In the genomic region with DNA sequence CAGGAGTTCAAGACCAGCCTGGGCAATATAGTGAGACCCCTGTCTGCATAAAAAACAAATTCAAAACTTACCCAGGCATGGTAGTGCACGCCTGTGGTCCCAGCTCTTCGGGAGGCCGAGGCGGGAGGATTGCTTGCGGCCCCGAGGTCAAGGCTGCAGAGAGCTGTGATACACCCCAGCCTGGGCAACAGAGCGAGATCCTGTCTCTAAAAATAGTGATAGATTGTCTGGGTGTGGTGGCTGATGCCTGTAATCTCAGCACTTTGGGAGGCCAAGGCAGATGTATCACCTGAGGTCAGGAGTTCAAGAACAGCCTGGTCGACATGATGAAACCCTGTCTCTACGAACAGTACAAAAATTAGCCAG, we compare ENCODE assay signal across 20 cellular contexts. TPM values are rescaled to one million over a fixed set of nuclear protein-coding genes. Genes with fewer than 3 reads are reported as not detected.
DNase-seq lines count a peak whose midpoint lies in the region; ATAC-seq and TF ChIP-seq lines count a peak whose summit lies in the region.
"Had no signal": no experiment of that assay in that cellular context is flagged by ENCODE, and none has a peak within 500 bp of the region (broad histone marks: within the 10 kb centered on the region; RNA-seq: fewer than 3 reads in every experiment).

No MANE protein-coding gene starts in this region.

- POLR2A ChIA-PET in activated CD8-positive, alpha-beta T cell treated with anti-CD3 and anti-CD28 coated beads, Interleukin-2, amount 10 ng/mL, durations not matched to agents 7 days and 5 days (lab: Charles Lee) = interaction anchor here (1.9 kb wide), 1 partner anchor 30 kb away, joined by 5 read pairs; no protein-coding TSS in a partner anchor
- POLR2A ChIA-PET in activated CD8-positive, alpha-beta T cell treated with anti-CD3 and anti-CD28 coated beads for 36 hours (lab: Charles Lee) = interaction anchor here (1.3 to 4.0 kb wide), 2 partner anchors 8 to 15 kb away, joined by 3 to 39 read pairs; no protein-coding TSS in a partner anchor
- POLR2A ChIA-PET in T-cell (lab: Charles Lee) = no interaction called here

- no peaks in the 10 kb centered on the region for H3K27me3 Mint-ChIP-seq in activated CD8-positive, alpha-beta T cell treated with anti-CD3 and anti-CD28 coated beads, Interleukin-2, amount 10 ng/mL, durations not matched to agents 7 days and 5 days (ENCODE audit: low read depth)
- H3K27me3 Mint-ChIP-seq in activated CD8-positive, alpha-beta T cell treated with anti-CD3 and anti-CD28 coated beads for 36 hours = no peaks in the 10 kb centered on the region
- H3K27me3 Mint-ChIP-seq in T-cell = no peaks in the 10 kb centered on the region
- peaks cover 3 to 6% (median 5%) of the 10 kb centered on the region in 3 donors for H3K27me3 Mint-ChIP-seq in immature natural killer cell (ENCODE audit: low read depth in 3 of 3)
- no peaks in the 10 kb centered on the region for H3K27me3 Mint-ChIP-seq in stimulated activated memory B cell treated with anti-CD40 and anti-IgM and Interleukin-4, amounts not matched to agents 10 μg/mL and 1 μg/mL and 100 μg/mL, for 72 hours

- no peak for TF ChIP-seq CTCF in activated CD8-positive, alpha-beta T cell treated with anti-CD3 and anti-CD28 coated beads for 36 hours (IDR thresholded peaks at IDR 0.05)

- peak overlapping the region; percentile 15 for H3K27ac Mint-ChIP-seq in activated CD8-positive, alpha-beta T cell treated with anti-CD3 and anti-CD28 coated beads, Interleukin-2, amount 10 ng/mL, durations not matched to agents 7 days and 5 days
- no peak overlapping the region for H3K27ac Mint-ChIP-seq in activated CD8-positive, alpha-beta T cell treated with anti-CD3 and anti-CD28 coated beads for 36 hours
- H3K27ac Mint-ChIP-seq in T-cell = peak overlapping the region; percentile 39 to 73
- H3K27ac Mint-ChIP-seq in immature natural killer cell = peak overlapping the region in 4 of 6 donors; percentile 13 to 67 (median 38)
- peak overlapping the region; percentile 6 for H3K27ac Mint-ChIP-seq in stimulated activated memory B cell treated with anti-CD40 and anti-IgM and Interleukin-4, amounts not matched to agents 10 μg/mL and 1 μg/mL and 100 μg/mL, for 72 hours

- CTCF ChIA-PET in activated CD8-positive, alpha-beta T cell treated with anti-CD3 and anti-CD28 coated beads, Interleukin-2, amount 10 ng/mL, durations not matched to agents 7 days and 5 days (lab: Charles Lee) = interaction anchor here (3.6 kb wide), 1 partner anchor 8 kb away, joined by 38 read pairs; no protein-coding TSS in a partner anchor
- CTCF ChIA-PET in activated CD8-positive, alpha-beta T cell treated with anti-CD3 and anti-CD28 coated beads for 36 hours (lab: Charles Lee) = no interaction called here
- CTCF ChIA-PET in T-cell (lab: Charles Lee) = no interaction called here

- no peak for DNase-seq in activated CD8-positive, alpha-beta T cell treated with anti-CD3 and anti-CD28 coated beads, Interleukin-2, amount 10 ng/mL, durations not matched to agents 7 days and 5 days
- no peak for DNase-seq in activated CD8-positive, alpha-beta T cell treated with anti-CD3 and anti-CD28 coated beads for 36 hours
- DNase-seq in T-cell (no peak), immature natural killer cell (no peak), NCI-H146 treated with DMSO at 0.1 percent for 48 hours (lab: John Stamatoyannopoulos, UW; ENCODE audit: unreplicated experiment) (no peak), NCI-H1092 (lab: John Stamatoyannopoulos, UW) (no peak)
- DNase-seq: C1 segment of cervical spinal cord, DND-41, GDM1, GOT3, NCI-H1048, NCI-H146, NCI-H2081 treated with DMSO at 0.1 percent for 48 hours, NCI-H2227 treated with DMSO at 0.1 percent for 48 hours, NCI-H524, Right ventricle myocardium superior had no signal

- ATAC-seq in activated CD8-positive, alpha-beta T cell treated with anti-CD3 and anti-CD28 coated beads, Interleukin-2, amount 10 ng/mL, durations not matched to agents 7 days and 5 days = no peak
- no peak for ATAC-seq in activated CD8-positive, alpha-beta T cell treated with anti-CD3 and anti-CD28 coated beads for 36 hours
- no peak for ATAC-seq in T-cell (replicated peaks in 1 of 4)
- no peak for ATAC-seq in stimulated activated memory B cell treated with anti-CD40 and anti-IgM and Interleukin-4, amounts not matched to agents 10 μg/mL and 1 μg/mL and 100 μg/mL, for 72 hours
- ATAC-seq: A549, GM12878, Panc1 had no signal

- intact Hi-C loops in activated CD8-positive, alpha-beta T cell treated with anti-CD3 and anti-CD28 coated beads for 36 hours (cut with micrococcal nuclease) = no loop called here

- H3K4me1 Mint-ChIP-seq in activated CD8-positive, alpha-beta T cell treated with anti-CD3 and anti-CD28 coated beads, Interleukin-2, amount 10 ng/mL, durations not matched to agents 7 days and 5 days (ENCODE audit: low read depth) = peaks cover 34% of the 10 kb centered on the region
- peaks cover 12% of the 10 kb centered on the region for H3K4me1 Mint-ChIP-seq in activated CD8-positive, alpha-beta T cell treated with anti-CD3 and anti-CD28 coated beads for 36 hours (ENCODE audit: low read depth)
- H3K4me1 Mint-ChIP-seq in T-cell = peaks cover 11 to 21% (median 21%) of the 10 kb centered on the region in 3 donors
- H3K4me1 Mint-ChIP-seq in immature natural killer cell = peaks cover 16 to 26% of the 10 kb centered on the region in 2 donors
- peaks cover 28% of the 10 kb centered on the region for H3K4me1 Mint-ChIP-seq in stimulated activated memory B cell treated with anti-CD40 and anti-IgM and Interleukin-4, amounts not matched to agents 10 μg/mL and 1 μg/mL and 100 μg/mL, for 72 hours

- no peak overlapping the region for H3K4me3 Mint-ChIP-seq in activated CD8-positive, alpha-beta T cell treated with anti-CD3 and anti-CD28 coated beads, Interleukin-2, amount 10 ng/mL, durations not matched to agents 7 days and 5 days
- no peak overlapping the region for H3K4me3 Mint-ChIP-seq in activated CD8-positive, alpha-beta T cell treated with anti-CD3 and anti-CD28 coated beads for 36 hours
- no peak overlapping the region for H3K4me3 Mint-ChIP-seq in T-cell
- no peak overlapping the region for H3K4me3 Mint-ChIP-seq in immature natural killer cell
- no peak overlapping the region for H3K4me3 Mint-ChIP-seq in stimulated activated memory B cell treated with anti-CD40 and anti-IgM and Interleukin-4, amounts not matched to agents 10 μg/mL and 1 μg/mL and 100 μg/mL, for 72 hours

- peaks cover 10% of the 10 kb centered on the region for H3K36me3 Mint-ChIP-seq in activated CD8-positive, alpha-beta T cell treated with anti-CD3 and anti-CD28 coated beads, Interleukin-2, amount 10 ng/mL, durations not matched to agents 7 days and 5 days (ENCODE audit: low read depth)
- peaks cover 14% of the 10 kb centered on the region for H3K36me3 Mint-ChIP-seq in activated CD8-positive, alpha-beta T cell treated with anti-CD3 and anti-CD28 coated beads for 36 hours (ENCODE audit: low read depth)
- no peaks in the 10 kb centered on the region for H3K36me3 Mint-ChIP-seq in T-cell
- H3K36me3 Mint-ChIP-seq in immature natural killer cell = no peaks in the 10 kb centered on the region
- peaks cover 9% of the 10 kb centered on the region for H3K36me3 Mint-ChIP-seq in stimulated activated memory B cell treated with anti-CD40 and anti-IgM and Interleukin-4, amounts not matched to agents 10 μg/mL and 1 μg/mL and 100 μg/mL, for 72 hours

- no peaks in the 10 kb centered on the region for H3K9me3 Mint-ChIP-seq in activated CD8-positive, alpha-beta T cell treated with anti-CD3 and anti-CD28 coated beads, Interleukin-2, amount 10 ng/mL, durations not matched to agents 7 days and 5 days (ENCODE audit: insufficient read depth)
- no peaks in the 10 kb centered on the region for H3K9me3 Mint-ChIP-seq in activated CD8-positive, alpha-beta T cell treated with anti-CD3 and anti-CD28 coated beads for 36 hours
- H3K9me3 Mint-ChIP-seq in T-cell = no peaks in the 10 kb centered on the region
- H3K9me3 Mint-ChIP-seq in immature natural killer cell = no peaks in the 10 kb centered on the region
- H3K9me3 Mint-ChIP-seq in stimulated activated memory B cell treated with anti-CD40 and anti-IgM and Interleukin-4, amounts not matched to agents 10 μg/mL and 1 μg/mL and 100 μg/mL, for 72 hours = no peaks in the 10 kb centered on the region

RNA-seq across cellular contexts. Expression of gene KLF16, which starts 4.0 kb away (rescaled TPM):
- total RNA-seq in activated CD8-positive, alpha-beta T cell treated with anti-CD3 and anti-CD28 coated beads, Interleukin-2, amount 10 ng/mL, durations not matched to agents 7 days and 5 days = 10 to 100 TPM; 26.5 to 29.8 TPM
- 10 to 100 TPM; 25.6 to 27.7 TPM for total RNA-seq in activated CD8-positive, alpha-beta T cell treated with anti-CD3 and anti-CD28 coated beads for 36 hours
- total RNA-seq in T-cell = 10 to 100 TPM; 29.8 to 61.4 (median 32.7) TPM
- polyA plus RNA-seq in immature natural killer cell = under 1 TPM; 0.12 to 0.55 (median 0.49) TPM

RNA-seq across cellular contexts. Expression of gene ABHD17A, which starts 18.0 kb away (rescaled TPM):
- 100 to 1,000 TPM; 181 to 196 TPM for total RNA-seq in activated CD8-positive, alpha-beta T cell treated with anti-CD3 and anti-CD28 coated beads, Interleukin-2, amount 10 ng/mL, durations not matched to agents 7 days and 5 days
- 100 to 1,000 TPM; 112 to 113 TPM for total RNA-seq in activated CD8-positive, alpha-beta T cell treated with anti-CD3 and anti-CD28 coated beads for 36 hours
- total RNA-seq in T-cell = 100 to 1,000 TPM; 136 to 185 (median 151) TPM
- 100 to 1,000 TPM; 652 to 783 (median 741) TPM for polyA plus RNA-seq in immature natural killer cell

RNA-seq across cellular contexts. Expression of gene REXO1, which starts 19.1 kb away (rescaled TPM):
- total RNA-seq in activated CD8-positive, alpha-beta T cell treated with anti-CD3 and anti-CD28 coated beads, Interleukin-2, amount 10 ng/mL, durations not matched to agents 7 days and 5 days = 10 to 100 TPM; 47.9 to 52.9 TPM
- total RNA-seq in activated CD8-positive, alpha-beta T cell treated with anti-CD3 and anti-CD28 coated beads for 36 hours = 10 to 100 TPM; 43.4 to 46.8 TPM
- total RNA-seq in T-cell = 10 to 100 TPM; 68.4 to 97.5 (median 78.7) TPM
- 10 to 100 TPM in 1 of 3 donors, 1 to 10 TPM in 1, under 1 TPM in 1; 0.63 to 13.0 (median 4.5) TPM for polyA plus RNA-seq in immature natural killer cell

RNA-seq across cellular contexts. Expression of gene ADAT3, which starts 37.9 kb away (rescaled TPM):
- total RNA-seq in activated CD8-positive, alpha-beta T cell treated with anti-CD3 and anti-CD28 coated beads, Interleukin-2, amount 10 ng/mL, durations not matched to agents 7 days and 5 days = 10 to 100 TPM in 1 of 2 experiments, 1 to 10 TPM in 1; 9.9 to 11.0 TPM
- 1 to 10 TPM; 5.3 to 6.7 TPM for total RNA-seq in activated CD8-positive, alpha-beta T cell treated with anti-CD3 and anti-CD28 coated beads for 36 hours
- total RNA-seq in T-cell = 10 to 100 TPM in 1 of 5 donors, 1 to 10 TPM in 4; 6.0 to 16.1 (median 7.7) TPM
- 10 to 100 TPM in 1 of 3 donors, 1 to 10 TPM in 2; 2.1 to 10.0 (median 4.3) TPM for polyA plus RNA-seq in immature natural killer cell

RNA-seq across cellular contexts. Expression of gene SCAMP4, which starts 37.9 kb away (rescaled TPM):
- 10 to 100 TPM; 29.9 to 37.2 TPM for total RNA-seq in activated CD8-positive, alpha-beta T cell treated with anti-CD3 and anti-CD28 coated beads, Interleukin-2, amount 10 ng/mL, durations not matched to agents 7 days and 5 days
- total RNA-seq in activated CD8-positive, alpha-beta T cell treated with anti-CD3 and anti-CD28 coated beads for 36 hours = 10 to 100 TPM; 23.1 to 25.1 TPM
- total RNA-seq in T-cell = 10 to 100 TPM; 24.8 to 49.2 (median 27.5) TPM
- 10 to 100 TPM in 2 of 3 donors, 1 to 10 TPM in 1; 7.6 to 31.9 (median 22.6) TPM for polyA plus RNA-seq in immature natural killer cell

Comparison
In these comparisons a context has a peak if more than half of its experiments do, and no peak if none do; other contexts are left out.
1. POLR2A ChIA-PET loops: an anchor here in activated CD8-positive, alpha-beta T cell treated with anti-CD3 and anti-CD28 coated beads, Interleukin-2, amount 10 ng/mL, durations not matched to agents 7 days and 5 days (1.9 kb wide) and activated CD8-positive, alpha-beta T cell treated with anti-CD3 and anti-CD28 coated beads for 36 hours (1.3 to 4.0 kb wide); none called in T-cell.